ENCODE assay signal across 8 cellular contexts in the genomic region with DNA sequence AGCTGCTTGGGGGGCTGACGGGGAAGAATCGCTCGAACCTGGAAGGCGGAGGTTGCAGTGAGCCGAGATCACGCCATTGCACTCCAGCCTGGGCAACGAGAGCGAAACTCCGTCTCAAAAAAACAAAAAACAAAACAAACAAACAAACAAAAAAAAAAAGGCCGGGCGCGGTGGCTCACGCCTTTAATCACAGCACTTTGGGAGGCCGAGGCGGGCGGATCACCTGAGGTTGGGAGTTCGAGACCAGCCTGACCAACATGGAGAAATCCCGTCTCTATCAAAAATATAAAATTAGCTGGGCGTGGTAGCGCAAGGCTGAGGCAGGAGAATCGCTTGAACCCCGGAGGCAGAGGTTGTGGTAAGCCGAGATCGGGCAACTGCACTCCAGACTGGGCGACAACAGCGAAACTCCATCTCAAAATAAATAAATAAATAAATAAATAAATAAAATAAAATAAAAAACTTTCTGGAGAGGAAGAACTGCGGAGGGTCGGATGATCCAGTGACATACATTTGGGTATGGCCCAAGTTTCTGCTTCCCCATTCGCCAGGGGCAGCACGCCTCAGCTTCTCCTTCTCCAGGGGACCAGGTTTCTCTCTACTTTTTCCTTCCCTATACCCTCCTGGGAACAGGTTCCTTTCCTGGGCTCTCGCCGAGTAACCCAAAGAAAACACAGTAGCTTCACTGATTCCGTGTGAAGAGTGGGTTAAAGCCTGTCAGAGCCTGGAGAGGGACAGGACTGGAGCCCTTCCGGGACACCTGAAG. TPM values are rescaled to one million over a fixed set of nuclear protein-coding genes. Genes with fewer than 3 reads are reported as not detected.
A peak's percentile ranks its signal among the peaks of the same experiment; 100 is the strongest.
DNase-seq lines count a peak whose midpoint lies in the region; TF ChIP-seq lines count a peak whose summit lies in the region.
"Not testable (repeated sequence)": the region's sequence is repeated elsewhere in the genome, so short reads cannot be mapped to it uniquely, and the experiment has no call there.

No MANE protein-coding gene starts in this region.

- H3K4me3 ChIP-seq in Caco-2 (ENCODE audit: low read depth, low read length), result peak overlapping the region; percentile 81
- H3K4me3 ChIP-seq in endocrine pancreas (ENCODE audit: control insufficient read depth, insufficient read depth, low read length), result peak overlapping the region; percentile 77

- not testable (repeated sequence) for H3K27me3 ChIP-seq in Caco-2 (replicated peaks; ENCODE audit: control insufficient read depth, insufficient read depth, low read length); endocrine pancreas (ENCODE audit: control insufficient read depth, insufficient read depth, low read length)

- H3K4me1 ChIP-seq in Caco-2; endocrine pancreas (ENCODE audit: control insufficient read depth, insufficient read depth, low read length): not testable (repeated sequence)

- H3K4me3 Mint-ChIP-seq in Caco-2 (ENCODE audit: unreplicated experiment), result peak overlapping the region; percentile 93
- H3K4me3 Mint-ChIP-seq in activated naive CD4-positive, alpha-beta T cell treated with anti-CD3 and anti-CD28 coated beads, Interleukin-2, amount 10 ng/mL, durations not matched to agents 7 days and 5 days, result peak overlapping the region; percentile 98
- peak overlapping the region; percentile 97 for H3K4me3 Mint-ChIP-seq in neural crest cell

- H3K27me3 Mint-ChIP-seq in Caco-2 (ENCODE audit: insufficient read depth, unreplicated experiment); activated naive CD4-positive, alpha-beta T cell treated with anti-CD3 and anti-CD28 coated beads, Interleukin-2, amount 10 ng/mL, durations not matched to agents 7 days and 5 days; neural crest cell (ENCODE audit: low read depth): not testable (repeated sequence)

- H3K36me3 Mint-ChIP-seq in Caco-2 (ENCODE audit: insufficient read depth, unreplicated experiment), result peaks cover 12% of the 10 kb centered on the region
- peaks cover 11% of the 10 kb centered on the region for H3K36me3 Mint-ChIP-seq in activated naive CD4-positive, alpha-beta T cell treated with anti-CD3 and anti-CD28 coated beads, Interleukin-2, amount 10 ng/mL, durations not matched to agents 7 days and 5 days
- not testable (repeated sequence) for H3K36me3 Mint-ChIP-seq in neural crest cell (ENCODE audit: low read depth)

- intact Hi-C loops in Caco-2 (cut with micrococcal nuclease; ENCODE audit: unreplicated experiment), result not testable (repeated sequence)

- not testable (repeated sequence) for H3K9me3 ChIP-seq in Caco-2; endocrine pancreas (ENCODE audit: control insufficient read depth, low read length)

- H3K9ac ChIP-seq in endocrine pancreas (ENCODE audit: control insufficient read depth, insufficient read depth, low read length), result peak overlapping the region; percentile 99

- H3K4me1 Mint-ChIP-seq in Caco-2 (ENCODE audit: low read depth, unreplicated experiment), result not testable (repeated sequence)
- peaks cover 42% of the 10 kb centered on the region for H3K4me1 Mint-ChIP-seq in activated naive CD4-positive, alpha-beta T cell treated with anti-CD3 and anti-CD28 coated beads, Interleukin-2, amount 10 ng/mL, durations not matched to agents 7 days and 5 days
- peaks cover 28% of the 10 kb centered on the region for H3K4me1 Mint-ChIP-seq in neural crest cell

- CTCF ChIA-PET in Caco-2 (lab: Charles Lee), result interaction anchor here (1.7 kb wide), 1 partner anchor 18 kb away, joined by 8 read pairs; no protein-coding TSS in a partner anchor
- CTCF ChIA-PET in activated naive CD4-positive, alpha-beta T cell treated with anti-CD3 and anti-CD28 coated beads, Interleukin-2, amount 10 ng/mL, durations not matched to agents 7 days and 5 days (lab: Charles Lee), result interaction anchor here (0.7 to 1.2 kb wide), 2 partner anchors 16 to 214 kb away, joined by 3 to 6 read pairs; no protein-coding TSS in a partner anchor

- in situ Hi-C loops in KBM-7 (cut with MboI; ENCODE audit: low pct_unique_long_range_greater_than_20kb, low sequenced_read_pairs), result not testable (repeated sequence)

- DNase-seq in Caco-2; activated naive CD4-positive, alpha-beta T cell treated with anti-CD3 and anti-CD28 coated beads, Interleukin-2, amount 10 ng/mL, durations not matched to agents 7 days and 5 days; neural crest cell (ENCODE audit: low read depth, low spot score): not testable (repeated sequence)
- DNase-seq in KBM-7 (peak; percentile 62), SIG-M5 treated with dmso at 0.1 percent for 504 hours (lab: John Stamatoyannopoulos, UW; ENCODE audit: unreplicated experiment) (peak; percentile 50), inferior parietal cortex (ENCODE audit: extremely low spot score) (peak; percentile 47)

- not testable (repeated sequence) for H3K9me3 Mint-ChIP-seq in Caco-2 (ENCODE audit: unreplicated experiment); activated naive CD4-positive, alpha-beta T cell treated with anti-CD3 and anti-CD28 coated beads, Interleukin-2, amount 10 ng/mL, durations not matched to agents 7 days and 5 days; neural crest cell

- not testable (repeated sequence) for TF ChIP-seq CTCF in Caco-2 (IDR thresholded peaks at IDR 0.05; ENCODE audit: insufficient read depth in 1 of 2, low read depth in 1 of 2, low read length in 1 of 2, severe bottlenecking in 1 of 2, unreplicated experiment in 1 of 2); neural crest cell (conservative IDR thresholded peaks at IDR 0.05)

- H3K27ac ChIP-seq in temporal lobe (ENCODE audit: low read depth, low read length), result peak overlapping the region; percentile 87

- POLR2A ChIA-PET in Caco-2 (lab: Charles Lee), result interaction anchor here (0.6 to 1.4 kb wide), 4 partner anchors 8 to 237 kb away, joined by 3 to 8 read pairs (median 3); a partner anchor contains a TSS

- H3K27ac Mint-ChIP-seq in Caco-2 (ENCODE audit: unreplicated experiment), result peak overlapping the region; percentile 98
- peak overlapping the region; percentile 96 for H3K27ac Mint-ChIP-seq in activated naive CD4-positive, alpha-beta T cell treated with anti-CD3 and anti-CD28 coated beads, Interleukin-2, amount 10 ng/mL, durations not matched to agents 7 days and 5 days
- H3K27ac Mint-ChIP-seq in neural crest cell (ENCODE audit: unreplicated experiment), result peak overlapping the region; percentile 94

- H3K36me3 ChIP-seq in Caco-2 (ENCODE audit: control insufficient read depth, insufficient read depth, low read length); endocrine pancreas (ENCODE audit: control insufficient read depth, insufficient read depth, low read length): not testable (repeated sequence)

- not testable (repeated sequence) for BruUV-seq in Caco-2 (replicated peaks; lab: Mats Ljungman, UMichigan)

RNA-seq across cellular contexts. Expression of a gene that starts 0.9 kb away (rescaled TPM):
- total RNA-seq in Caco-2 (2022) (17.4 and 20.0 TPM in 2 replicates), neural crest cell (24.4 TPM in 2 replicates), temporal lobe (17.0 TPM)

RNA-seq across cellular contexts. Expression of a gene that starts 10.1 kb away (rescaled TPM):
- 18.1 and 19.5 TPM in 2 replicates for total RNA-seq in Caco-2 (2022)
- 17.5 and 18.9 TPM in 2 replicates for total RNA-seq in neural crest cell
- 14.8 TPM for total RNA-seq in temporal lobe
